12 cellular contexts compared by ENCODE assay signal in genomic region chr18:1018211-1018651, GRCh38.
DNase-seq lines count a peak whose midpoint lies in the region; ATAC-seq and TF ChIP-seq lines count a peak whose summit lies in the region.
"Had no signal": no experiment of that assay in that cellular context is flagged by ENCODE, and none has a peak within 500 bp of the region (broad histone marks: within the 10 kb centered on the region; RNA-seq: fewer than 3 reads in every experiment).

No MANE protein-coding gene starts in this region.

- DNase-seq in G401 (ENCODE audit: low spot score), result peak; percentile 2
- DNase-seq in NCI-H1694 treated with DMSO at 0.1 percent for 48 hours (lab: John Stamatoyannopoulos, UW), result peak; percentile 33
- peak; percentile 51 for DNase-seq in astrocyte of the hippocampus (ENCODE audit: low read depth, low spot score)
- no peak for DNase-seq in nephron progenitor cell
- no peak for DNase-seq in KBM-7
- DNase-seq in COLO829 (ENCODE audit: low spot score), result no peak
- no peak for DNase-seq in DMS79 (lab: John Stamatoyannopoulos, UW)
- DNase-seq: activated CD4-positive, alpha-beta T cell treated with anti-CD3 and anti-CD28 coated beads for 4 hours; CD4-positive, alpha-beta T cell; NCI-H1105; T-helper 17 cell had no signal

- no peaks in the 10 kb centered on the region for H3K9me3 Mint-ChIP-seq in nephron progenitor cell
- H3K9me3 Mint-ChIP-seq: CD4-positive, alpha-beta T cell had no signal

- in situ Hi-C loops in G401 (cut with HindIII; ENCODE audit: low sequenced_read_pairs), result no loop called here
- in situ Hi-C loops in KBM-7 (cut with MboI; ENCODE audit: low pct_unique_long_range_greater_than_20kb, low sequenced_read_pairs), result no loop called here

- no peak for TF ChIP-seq CTCF in nephron progenitor cell (IDR thresholded peaks at IDR 0.05)

- H3K36me3 Mint-ChIP-seq in nephron progenitor cell (ENCODE audit: low read depth), result no peaks in the 10 kb centered on the region

- H3K4me1 Mint-ChIP-seq in nephron progenitor cell, result peaks cover 74% of the 10 kb centered on the region
- H3K4me1 Mint-ChIP-seq: T-helper 17 cell had no signal

- no peak overlapping the region for H3K4me3 Mint-ChIP-seq in nephron progenitor cell
- H3K4me3 Mint-ChIP-seq: CD4-positive, alpha-beta T cell; T-helper 17 cell had no signal

- no peak for ATAC-seq in GM21528 (IDR thresholded peaks at IDR 0.05; ENCODE audit: low FRiP score, unreplicated experiment)
- ATAC-seq: T-helper 17 cell had no signal

- peaks cover under 1% of the 10 kb centered on the region for H3K27me3 Mint-ChIP-seq in nephron progenitor cell (ENCODE audit: low read depth, poor library complexity)
- H3K27me3 Mint-ChIP-seq: T-helper 17 cell had no signal

- H3K27ac Mint-ChIP-seq in nephron progenitor cell, result peak overlapping the region; percentile 49
- H3K27ac Mint-ChIP-seq: CD4-positive, alpha-beta T cell; T-helper 17 cell had no signal

Comparison
In these comparisons a context has a peak if more than half of its experiments do, and no peak if none do; other contexts are left out.
1. DNase-seq: peak in G401 (single experiment), NCI-H1694 treated with DMSO at 0.1 percent for 48 hours (single experiment) and astrocyte of the hippocampus (single experiment); none in nephron progenitor cell (single experiment), KBM-7 (single experiment), COLO829 (single experiment) and DMS79 (single experiment).